In genomic region chr3:42159706-42160472, GRCh38 we compare ENCODE assay signal across 8 cellular contexts.
A peak's percentile ranks its signal among the peaks of the same experiment; 100 is the strongest.
DNase-seq lines count a peak whose midpoint lies in the region; ATAC-seq and TF ChIP-seq lines count a peak whose summit lies in the region.

No MANE protein-coding gene starts in this region.

- TF ChIP-seq POLR2A in sigmoid colon (IDR thresholded peaks at IDR 0.05) = peak in 1 of 2 donors; percentile 36

- H3K9me3 ChIP-seq in left ventricle myocardium inferior (replicated peaks) = no peaks in the 10 kb centered on the region
- H3K9me3 ChIP-seq in sigmoid colon = no peaks in the 10 kb centered on the region

- WGBS in sigmoid colon, 2 donors = 10 to 37% methylated on average over 16 of the region's 16 CpGs

- no peaks in the 10 kb centered on the region for H3K36me3 ChIP-seq in left ventricle myocardium inferior
- no peaks in the 10 kb centered on the region for H3K36me3 ChIP-seq in sigmoid colon

- H3K4me1 Mint-ChIP-seq in activated T-helper 17 cell treated with anti-CD3 and anti-CD28 coated beads, Interleukin-2, amount 50 U/mL, for 72 hours = peaks cover 20% of the 10 kb centered on the region

- H3K27ac ChIP-seq in left ventricle myocardium inferior (replicated peaks) (peak overlapping the region; percentile 71), sigmoid colon (peak overlapping the region in 1 of 4 donors; percentile 45)

- peak overlapping the region; percentile 23 for H3K27ac Mint-ChIP-seq in activated T-helper 17 cell treated with anti-CD3 and anti-CD28 coated beads, Interleukin-2, amount 50 U/mL, for 72 hours

- peak overlapping the region; percentile 18 for H3K4me3 Mint-ChIP-seq in activated T-helper 17 cell treated with anti-CD3 and anti-CD28 coated beads, Interleukin-2, amount 50 U/mL, for 72 hours

- no peaks in the 10 kb centered on the region for H3K36me3 Mint-ChIP-seq in activated T-helper 17 cell treated with anti-CD3 and anti-CD28 coated beads, Interleukin-2, amount 50 U/mL, for 72 hours (ENCODE audit: low read depth)

- intact Hi-C loops in left ventricle myocardium inferior (cut with micrococcal nuclease) = no loop called here
- intact Hi-C loops in sigmoid colon (cut with DNase I) = no loop called here

- DNase-seq in EH (ENCODE audit: low read depth) (peak; percentile 15), NCI-H146 treated with DMSO at 0.1 percent for 48 hours (lab: John Stamatoyannopoulos, UW; ENCODE audit: unreplicated experiment) (peak; percentile 83), left ventricle myocardium inferior (peak; percentile 47), sigmoid colon (peak; percentile 63), DMS 273 treated with DMSO at 0.1 percent for 48 hours (lab: John Stamatoyannopoulos, UW) (no peak), T-helper 9 cell (no peak)

- H3K27me3 Mint-ChIP-seq in activated T-helper 17 cell treated with anti-CD3 and anti-CD28 coated beads, Interleukin-2, amount 50 U/mL, for 72 hours = no peaks in the 10 kb centered on the region

- H3K27me3 ChIP-seq in left ventricle myocardium inferior (ENCODE audit: low read depth) = no peaks in the 10 kb centered on the region
- H3K27me3 ChIP-seq in sigmoid colon = no peaks in the 10 kb centered on the region

- peak; percentile 83 for ATAC-seq in GM21576 (IDR thresholded peaks at IDR 0.05; ENCODE audit: unreplicated experiment)
- ATAC-seq in activated T-helper 17 cell treated with anti-CD3 and anti-CD28 coated beads, Interleukin-2, amount 50 U/mL, for 72 hours (replicated peaks) = peak; percentile 53

- H3K4me1 ChIP-seq in left ventricle myocardium inferior = peaks cover 69% of the 10 kb centered on the region
- H3K4me1 ChIP-seq in sigmoid colon = peaks cover 0 to 35% (median 21%) of the 10 kb centered on the region in 4 donors

- TF ChIP-seq EP300 in sigmoid colon (IDR thresholded peaks at IDR 0.05) = no peak

- H3K4me3 ChIP-seq in left ventricle myocardium inferior = peak overlapping the region; percentile 40
- no peak overlapping the region for H3K4me3 ChIP-seq in sigmoid colon

- TF ChIP-seq CTCF in left ventricle myocardium inferior (IDR thresholded peaks at IDR 0.05; ENCODE audit: borderline replicate concordance) (no peak), sigmoid colon (IDR thresholded peaks at IDR 0.05) (no peak)

- H3K9me3 Mint-ChIP-seq in activated T-helper 17 cell treated with anti-CD3 and anti-CD28 coated beads, Interleukin-2, amount 50 U/mL, for 72 hours = no peaks in the 10 kb centered on the region

Comparison
In these comparisons a context has a peak if more than half of its experiments do, and no peak if none do; other contexts are left out.
1. DNase-seq: peak in EH (single experiment), NCI-H146 treated with DMSO at 0.1 percent for 48 hours (single experiment), left ventricle myocardium inferior (single experiment) and sigmoid colon (single experiment); none in DMS 273 treated with DMSO at 0.1 percent for 48 hours (single experiment) and T-helper 9 cell (single experiment).